ENCODE assay signal across 9 cellular contexts in genomic region chrX:105876658-105877057, GRCh38. TPM values are rescaled to one million over a fixed set of nuclear protein-coding genes. Genes with fewer than 3 reads are reported as not detected.
DNase-seq lines count a peak whose midpoint lies in the region; ATAC-seq and TF ChIP-seq lines count a peak whose summit lies in the region.
"Had no signal": no experiment of that assay in that cellular context is flagged by ENCODE, and none has a peak within 500 bp of the region (broad histone marks: within the 10 kb centered on the region; RNA-seq: fewer than 3 reads in every experiment).

No MANE protein-coding gene starts in this region.

- TF ChIP-seq CTCF in cardiac fibroblast (IDR thresholded peaks at IDR 0.05; ENCODE audit: low read depth, low read length) (no peak), osteoblast (IDR thresholded peaks at IDR 0.05; ENCODE audit: extremely low read depth, low read depth, low read length) (peak; percentile 38), omental fat pad (IDR thresholded peaks at IDR 0.05) (no peak), adrenal gland (IDR thresholded peaks at IDR 0.05) (peak in 2 of 6 experiments; percentile 14 to 24)

- no peaks in the 10 kb centered on the region for H3K36me3 ChIP-seq in osteoblast (ENCODE audit: insufficient read depth, low read length)
- no peaks in the 10 kb centered on the region for H3K36me3 ChIP-seq in adrenal gland (replicated peaks in 1 of 2)

- H3K4me3 ChIP-seq in cardiac fibroblast (replicated peaks in 1 of 2; ENCODE audit: low read depth in 2 of 2, low read length in 2 of 2) (no peak overlapping the region), osteoblast (ENCODE audit: insufficient read depth, low read length) (no peak overlapping the region), adrenal gland (no peak overlapping the region)

- H3K9me3 ChIP-seq in osteoblast (ENCODE audit: low read depth, low read length): no peaks in the 10 kb centered on the region
- no peaks in the 10 kb centered on the region for H3K9me3 ChIP-seq in adrenal gland (replicated peaks in 1 of 3)

- DNase-seq in DMS 273 (lab: John Stamatoyannopoulos, UW; ENCODE audit: unreplicated experiment) (peak; percentile 44), DMS 273 treated with DMSO at 0.1 percent for 48 hours (lab: John Stamatoyannopoulos, UW) (no peak), M059J (ENCODE audit: low read depth) (peak; percentile 3), cardiac fibroblast (ENCODE audit: low read depth in 2 of 2) (peak; percentile 3 to 7), osteoblast (ENCODE audit: insufficient read length, low spot score, missing footprints) (no peak), NCI-H1694 treated with DMSO at 0.1 percent for 48 hours (lab: John Stamatoyannopoulos, UW) (no peak), omental fat pad (ENCODE audit: low spot score) (no peak), adrenal gland (no peak)
- DNase-seq: stimulated activated CD4-positive, alpha-beta T cell treated with anti-CD3 and anti-CD28 coated beads, Interleukin-2, amount 100 ng/mL, for 48 hours had no signal

- H3K4me2 ChIP-seq in osteoblast (ENCODE audit: insufficient read depth, low read length): no peak overlapping the region

- no peaks in the 10 kb centered on the region for H4K20me1 ChIP-seq in osteoblast (ENCODE audit: insufficient read depth, low read length)

- 34 to 74% (median 50%) methylated on average over 3 of the region's 3 CpGs for WGBS in adrenal gland, 4 donors

- no peaks in the 10 kb centered on the region for H3K4me1 ChIP-seq in osteoblast (ENCODE audit: insufficient read depth, low read length)
- H3K4me1 ChIP-seq in adrenal gland (replicated peaks in 1 of 2): no peaks in the 10 kb centered on the region

- H3K27me3 ChIP-seq in osteoblast (ENCODE audit: insufficient read depth, low read length) (peaks cover 6% of the 10 kb centered on the region), adrenal gland (peaks cover 11% of the 10 kb centered on the region)

- H3K27ac ChIP-seq in osteoblast (ENCODE audit: low read depth, low read length) (no peak overlapping the region), adrenal gland (no peak overlapping the region)

- no peak for ATAC-seq in omental fat pad (ENCODE audit: low FRiP score)

- intact Hi-C loops in adrenal gland (cut with DNase I): no loop called here

- no peak for TF ChIP-seq POLR2A in adrenal gland (IDR thresholded peaks at IDR 0.05)

- no peaks in the 10 kb centered on the region for H3K79me2 ChIP-seq in osteoblast (ENCODE audit: insufficient read depth, low read length)

- no peak overlapping the region for H2AFZ ChIP-seq in osteoblast (ENCODE audit: low read length)

RNA-seq across cellular contexts. Expression of gene NRK, which starts 54.3 kb away (rescaled TPM):
- not detected in 2 replicates for total RNA-seq in M059J (2014; rRNA removed; shearing (Covaris generic))
- total RNA-seq in osteoblast (under 0.01 TPM in 1 of 2 replicates, not detected in the other), omental fat pad (10 to 100 TPM in 1 of 4 donors, 1 to 10 TPM in 2, under 1 TPM in 1; 0.96 to 10.7 (median 1.5) TPM), adrenal gland (10 to 100 TPM; 16.0 to 81.6 (median 39.4) TPM)
- 10 to 100 TPM; 12.2 to 17.9 (median 14.6) TPM for polyA plus RNA-seq in adrenal gland

Comparison
In these comparisons a context has a peak if more than half of its experiments do, and no peak if none do; other contexts are left out.
1. DNase-seq: peak in DMS 273 (single experiment), M059J (single experiment) and cardiac fibroblast (2 of 2); none in DMS 273 treated with DMSO at 0.1 percent for 48 hours (single experiment), osteoblast (single experiment), NCI-H1694 treated with DMSO at 0.1 percent for 48 hours (single experiment), omental fat pad (single experiment) and adrenal gland (0 of 7).